ENCODE assay signal across 21 cellular contexts in the genomic region with DNA sequence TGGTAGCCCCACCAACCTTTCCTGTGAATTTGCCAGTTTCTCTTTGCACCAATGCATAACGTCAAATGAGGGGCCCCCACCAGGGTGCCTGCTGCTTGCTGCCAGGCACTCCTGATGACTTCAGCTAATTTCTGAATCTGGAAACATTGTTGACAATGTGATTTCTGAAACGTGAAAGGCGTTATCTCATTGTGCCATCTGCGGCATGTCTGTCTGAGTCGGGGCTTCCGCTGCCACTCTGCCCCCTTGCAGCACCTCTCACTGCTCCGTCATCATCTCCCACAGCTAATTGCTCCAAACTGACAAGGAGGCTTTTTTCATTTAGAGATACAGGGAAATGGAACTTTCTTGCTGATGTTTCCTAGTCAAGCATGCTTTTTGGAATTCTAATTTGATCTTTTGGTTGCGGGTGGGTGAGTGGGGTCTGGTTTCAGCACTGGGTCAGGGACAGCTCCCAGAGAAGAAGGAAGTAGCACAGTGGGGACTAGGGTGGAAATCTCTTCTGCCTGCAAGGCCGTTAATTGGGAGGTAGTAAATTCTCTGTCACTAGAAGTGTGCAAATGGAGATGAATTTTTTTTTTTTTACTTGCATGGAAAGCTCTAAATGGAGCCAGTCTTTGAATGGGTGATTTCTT.
DNase-seq lines count a peak whose midpoint lies in the region; ATAC-seq and TF ChIP-seq lines count a peak whose summit lies in the region.
"Had no signal": no experiment of that assay in that cellular context is flagged by ENCODE, and none has a peak within 500 bp of the region (broad histone marks: within the 10 kb centered on the region; RNA-seq: fewer than 3 reads in every experiment).

No MANE protein-coding gene starts in this region.

- peak; percentile 82 for DNase-seq in DND-41
- DNase-seq in Karpas-422, result peak; percentile 44
- peak; percentile 78 for DNase-seq in left kidney (ENCODE audit: low read depth, low spot score)
- DNase-seq in ovary, result no peak
- no peak for DNase-seq in right atrium auricular region (ENCODE audit: low spot score)
- DNase-seq: activated CD4-positive, CD25-positive, alpha-beta regulatory T cell treated with anti-CD3 and anti-CD28 coated beads, Interleukin-2, amount 50 U/mL, for 72 hours; activated CD8-positive, alpha-beta memory T cell treated with anti-CD3 and anti-CD28 coated beads, Interleukin-2, amount 50 U/mL, for 48 hours; activated naive CD4-positive, alpha-beta T cell treated with anti-CD3 and anti-CD28 coated beads for 36 hours; DMS53; GM23248; immature natural killer cell; MV-4-11; NCI-H446; PC-3; substantia nigra had no signal

- H3K9me2 ChIP-seq in Karpas-422 (replicated peaks; ENCODE audit: insufficient read depth, low read length), result no peaks in the 10 kb centered on the region

- H3K79me2 ChIP-seq in DND-41 (ENCODE audit: insufficient read depth, low read length) (no peaks in the 10 kb centered on the region), Karpas-422 (ENCODE audit: low read length) (no peaks in the 10 kb centered on the region)

- no peak for TF ChIP-seq EP300 in ovary (IDR thresholded peaks at IDR 0.05)

- TF ChIP-seq CTCF in DND-41 (IDR thresholded peaks at IDR 0.05; ENCODE audit: borderline replicate concordance, extremely low read depth, low read length, poor library complexity, severe bottlenecking) (no peak), ovary (IDR thresholded peaks at IDR 0.05) (no peak), right atrium auricular region (IDR thresholded peaks at IDR 0.05) (no peak)

- no peaks in the 10 kb centered on the region for H4K20me1 ChIP-seq in DND-41 (ENCODE audit: insufficient read depth, low read length)
- no peaks in the 10 kb centered on the region for H4K20me1 ChIP-seq in Karpas-422 (ENCODE audit: insufficient read depth, low read depth, low read length)

- peak; percentile 86 for ATAC-seq in DND-41 (ENCODE audit: insufficient read depth, low read depth)
- ATAC-seq in HG03097 (IDR thresholded peaks at IDR 0.05; ENCODE audit: low FRiP score, unreplicated experiment), result no peak
- no peak for ATAC-seq in GM18505 (IDR thresholded peaks at IDR 0.05; ENCODE audit: unreplicated experiment)
- ATAC-seq: gastroesophageal sphincter, PC-3, sciatic nerve had no signal

- H3K9ac ChIP-seq in DND-41 (ENCODE audit: low read depth, low read length), result peak overlapping the region; percentile 34
- H3K9ac ChIP-seq in Karpas-422 (ENCODE audit: low read length), result no peak overlapping the region
- H3K9ac ChIP-seq: GM23248 had no signal

- H3K9me3 ChIP-seq in DND-41 (ENCODE audit: insufficient read depth, low read length, severe bottlenecking), result no peaks in the 10 kb centered on the region
- H3K9me3 ChIP-seq in Karpas-422 (ENCODE audit: low read length), result no peaks in the 10 kb centered on the region
- no peaks in the 10 kb centered on the region for H3K9me3 ChIP-seq in ovary
- peaks cover 0 to 8% of the 10 kb centered on the region in 2 donors for H3K9me3 ChIP-seq in right atrium auricular region

- H3K36me3 ChIP-seq in DND-41 (ENCODE audit: insufficient read depth, low read length) (no peaks in the 10 kb centered on the region), Karpas-422 (ENCODE audit: insufficient read depth, low read length) (no peaks in the 10 kb centered on the region), ovary (no peaks in the 10 kb centered on the region), right atrium auricular region (no peaks in the 10 kb centered on the region)
- H3K36me3 ChIP-seq: gastroesophageal sphincter had no signal

- H2AFZ ChIP-seq in DND-41 (ENCODE audit: low read depth, low read length) (peak overlapping the region; percentile 7; the same call in 1 of the 2 replicates), Karpas-422 (ENCODE audit: low read length) (no peak overlapping the region)
- H2AFZ ChIP-seq: GM23248 had no signal

- peak overlapping the region; percentile 73 for H3K27ac ChIP-seq in DND-41 (ENCODE audit: low read length)
- H3K27ac ChIP-seq in Karpas-422 (ENCODE audit: low read length), result no peak overlapping the region
- no peak overlapping the region for H3K27ac ChIP-seq in ovary
- H3K27ac ChIP-seq in right atrium auricular region, result no peak overlapping the region
- H3K27ac ChIP-seq: coronary artery, gastroesophageal sphincter, GM23248 had no signal

- H3K4me2 ChIP-seq in DND-41 (ENCODE audit: insufficient read depth, low read length) (peak overlapping the region; percentile 60), Karpas-422 (ENCODE audit: low read depth, low read length, poor library complexity, severe bottlenecking) (no peak overlapping the region)

- intact Hi-C loops in ovary (cut with DNase I), result no loop called here

- H3K27me3 ChIP-seq in DND-41 (ENCODE audit: insufficient read depth, low read length, poor library complexity), result no peaks in the 10 kb centered on the region
- H3K27me3 ChIP-seq in Karpas-422 (ENCODE audit: low read length), result no peaks in the 10 kb centered on the region
- H3K27me3 ChIP-seq in ovary, result no peaks in the 10 kb centered on the region
- no peaks in the 10 kb centered on the region for H3K27me3 ChIP-seq in right atrium auricular region

- peak overlapping the region in 1 of 2 experiments; percentile 40; a peak in 2 of 4 replicates for H3K4me3 ChIP-seq in DND-41 (ENCODE audit: low read depth in 1 of 2, low read length in 2 of 2)
- H3K4me3 ChIP-seq in Karpas-422 (ENCODE audit: low read length), result no peak overlapping the region
- no peak overlapping the region for H3K4me3 ChIP-seq in ovary
- no peak overlapping the region for H3K4me3 ChIP-seq in right atrium auricular region
- H3K4me3 ChIP-seq: coronary artery, gastroesophageal sphincter, GM23248 had no signal

- WGBS in ovary, 3 donors, result 43 to 46% (median 45%) methylated on average over 9 of the region's 9 CpGs

- H3K4me1 ChIP-seq in DND-41 (ENCODE audit: insufficient read depth, low read length), result peaks cover 39% of the 10 kb centered on the region
- no peaks in the 10 kb centered on the region for H3K4me1 ChIP-seq in Karpas-422 (ENCODE audit: low read length)
- H3K4me1 ChIP-seq in ovary (ENCODE audit: insufficient read depth), result no peaks in the 10 kb centered on the region
- no peaks in the 10 kb centered on the region for H3K4me1 ChIP-seq in right atrium auricular region
- H3K4me1 ChIP-seq: gastroesophageal sphincter had no signal

- TF ChIP-seq POLR2A in ovary (IDR thresholded peaks at IDR 0.05) (no peak), GM18505 (IDR thresholded peaks at IDR 0.05; ENCODE audit: borderline replicate concordance, extremely low read depth, insufficient read depth, insufficient read length) (no peak)

TF ChIP-seq in PFSK-1, 5 proteins besides CTCF, POLR2A, EP300 and RAD21:
- TF ChIP-seq FOXP2 (optimal IDR thresholded peaks at IDR 0.05; ENCODE audit: borderline replicate concordance, extremely low read depth, extremely low read length, insufficient read depth) (no peak), POLR2AphosphoS5 (IDR thresholded peaks at IDR 0.05; ENCODE audit: low read depth, low read length) (no peak)
- TF ChIP-seq, protein P1, sequence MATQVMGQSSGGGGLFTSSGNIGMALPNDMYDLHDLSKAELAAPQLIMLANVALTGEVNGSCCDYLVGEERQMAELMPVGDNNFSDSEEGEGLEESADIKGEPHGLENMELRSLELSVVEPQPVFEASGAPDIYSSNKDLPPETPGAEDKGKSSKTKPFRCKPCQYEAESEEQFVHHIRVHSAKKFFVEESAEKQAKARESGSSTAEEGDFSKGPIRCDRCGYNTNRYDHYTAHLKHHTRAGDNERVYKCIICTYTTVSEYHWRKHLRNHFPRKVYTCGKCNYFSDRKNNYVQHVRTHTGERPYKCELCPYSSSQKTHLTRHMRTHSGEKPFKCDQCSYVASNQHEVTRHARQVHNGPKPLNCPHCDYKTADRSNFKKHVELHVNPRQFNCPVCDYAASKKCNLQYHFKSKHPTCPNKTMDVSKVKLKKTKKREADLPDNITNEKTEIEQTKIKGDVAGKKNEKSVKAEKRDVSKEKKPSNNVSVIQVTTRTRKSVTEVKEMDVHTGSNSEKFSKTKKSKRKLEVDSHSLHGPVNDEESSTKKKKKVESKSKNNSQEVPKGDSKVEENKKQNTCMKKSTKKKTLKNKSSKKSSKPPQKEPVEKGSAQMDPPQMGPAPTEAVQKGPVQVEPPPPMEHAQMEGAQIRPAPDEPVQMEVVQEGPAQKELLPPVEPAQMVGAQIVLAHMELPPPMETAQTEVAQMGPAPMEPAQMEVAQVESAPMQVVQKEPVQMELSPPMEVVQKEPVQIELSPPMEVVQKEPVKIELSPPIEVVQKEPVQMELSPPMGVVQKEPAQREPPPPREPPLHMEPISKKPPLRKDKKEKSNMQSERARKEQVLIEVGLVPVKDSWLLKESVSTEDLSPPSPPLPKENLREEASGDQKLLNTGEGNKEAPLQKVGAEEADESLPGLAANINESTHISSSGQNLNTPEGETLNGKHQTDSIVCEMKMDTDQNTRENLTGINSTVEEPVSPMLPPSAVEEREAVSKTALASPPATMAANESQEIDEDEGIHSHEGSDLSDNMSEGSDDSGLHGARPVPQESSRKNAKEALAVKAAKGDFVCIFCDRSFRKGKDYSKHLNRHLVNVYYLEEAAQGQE (IDR thresholded peaks at IDR 0.05; ENCODE audit: insufficient read depth in 1 of 2, low read depth in 2 of 2, low read length in 2 of 2), result peak; percentile 67 to 93
TF ChIP-seq in PFSK-1: peak in this region for 1.

Comparison
In these comparisons a context has a peak if more than half of its experiments do, and no peak if none do; other contexts are left out.
1. DNase-seq: peak in DND-41 (single experiment), Karpas-422 (single experiment) and left kidney (single experiment); none in ovary (0 of 5) and right atrium auricular region (single experiment).